ENCODE assay signal across 9 cellular contexts in the genomic region with DNA sequence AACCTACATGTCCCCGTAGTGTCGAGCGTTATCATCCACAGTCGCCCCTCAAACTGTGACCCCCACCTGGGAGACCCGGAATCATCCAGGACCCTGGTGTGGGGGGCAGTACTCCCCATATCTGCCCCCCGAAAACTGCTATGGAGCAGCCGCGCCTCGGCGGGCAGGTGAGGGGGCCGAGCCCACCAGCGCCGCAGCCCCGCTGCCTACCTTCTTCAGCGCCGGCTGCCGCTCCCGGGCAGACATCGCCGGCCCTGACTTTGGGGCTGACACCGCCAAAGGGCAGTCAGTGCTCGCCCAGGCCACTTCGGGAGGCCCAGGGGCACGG. TPM values are rescaled to one million over a fixed set of nuclear protein-coding genes. Genes with fewer than 3 reads are reported as not detected.
DNase-seq lines count a peak whose midpoint lies in the region; ATAC-seq, FAIRE-seq and TF ChIP-seq lines count a peak whose summit lies in the region.
"Had no signal": no experiment of that assay in that cellular context is flagged by ENCODE, and none has a peak within 500 bp of the region (broad histone marks: within the 10 kb centered on the region; RNA-seq: fewer than 3 reads in every experiment).

No MANE protein-coding gene starts in this region.

- peaks cover 2 to 11% of the 10 kb centered on the region in 2 donors for H3K4me1 ChIP-seq in gastrocnemius medialis

- peak overlapping the region in 2 of 3 donors; percentile 59 to 74 for H3K4me3 Mint-ChIP-seq in T-cell

- H3K27me3 ChIP-seq in gastrocnemius medialis, result peaks cover 0 to 5% (median 5%) of the 10 kb centered on the region in 3 donors

- peak overlapping the region; percentile 58 to 78 (median 66) for H3K27ac ChIP-seq in gastrocnemius medialis

- no peaks in the 10 kb centered on the region for H3K36me3 Mint-ChIP-seq in T-cell

- TF ChIP-seq CTCF in foreskin fibroblast (IDR thresholded peaks at IDR 0.05; ENCODE audit: low read depth, low read length) (no peak), gastrocnemius medialis (IDR thresholded peaks at IDR 0.05 in 4 of 5, conservative IDR thresholded peaks at IDR 0.05 in 1 of 5) (no peak), GM10248 (IDR thresholded peaks at IDR 0.05; ENCODE audit: control extremely low read depth, extremely low read depth, low read depth, missing control alignments) (no peak)

- CTCF ChIA-PET in T-cell (lab: Charles Lee), result no interaction called here
- CTCF ChIA-PET in GM10248 (lab: Yijun Ruan, JAX), result no interaction called here

- POLR2A ChIA-PET in T-cell (lab: Charles Lee) (no interaction called here), GM10248 (lab: Yijun Ruan, JAX) (no interaction called here)

- no peaks in the 10 kb centered on the region for H3K9me3 Mint-ChIP-seq in T-cell

- H3K4me1 Mint-ChIP-seq in T-cell, result peaks cover 14 to 17% (median 16%) of the 10 kb centered on the region in 3 donors

- TF ChIP-seq POLR2A in GM12892 (IDR thresholded peaks at IDR 0.05; ENCODE audit: low read depth, low read length) (no peak), gastrocnemius medialis (IDR thresholded peaks at IDR 0.05) (no peak)

- H3K36me3 ChIP-seq in gastrocnemius medialis, result no peaks in the 10 kb centered on the region

- DNase-seq in GM12892 (ENCODE audit: insufficient read length), result peak; percentile 2
- DNase-seq in T-cell, result peak in 1 of 34 experiments; percentile 1
- no peak for DNase-seq in foreskin fibroblast
- DNase-seq in gastrocnemius medialis, result no peak
- DNase-seq in GM10248 (ENCODE audit: extremely low spot score), result no peak
- no peak for DNase-seq in CD1c-positive myeloid dendritic cell (ENCODE audit: extremely low spot score)
- no peak for DNase-seq in NCI-H1105 treated with DMSO at 0.1 percent for 48 hours (lab: John Stamatoyannopoulos, UW)
- DNase-seq: NCI-H1694 had no signal

- no peak for FAIRE-seq in GM12892 (lab: Jason Lieb, UNC)

- no peaks in the 10 kb centered on the region for H3K9me3 ChIP-seq in gastrocnemius medialis

- ATAC-seq in T-cell (replicated peaks in 1 of 4) (no peak), gastrocnemius medialis (no peak), GM19328 (IDR thresholded peaks at IDR 0.05; ENCODE audit: unreplicated experiment) (no peak)

- in situ Hi-C loops in gastrocnemius medialis (cut with MboI; ENCODE audit: low sequenced_read_pairs in 4 of 4), result no loop called here

- peaks cover 51 to 58% of the 10 kb centered on the region in 2 donors for H3K27me3 Mint-ChIP-seq in T-cell

- peak overlapping the region; percentile 71 to 76 for H3K4me3 ChIP-seq in foreskin fibroblast (ENCODE audit: low read depth in 1 of 2, low read length in 2 of 2)
- H3K4me3 ChIP-seq in gastrocnemius medialis, result peak overlapping the region; percentile 64 to 71 (median 68)

- H3K27ac Mint-ChIP-seq in T-cell, result no peak overlapping the region

- intact Hi-C loops in gastrocnemius medialis (cut with DNase I; ENCODE audit: low total_unique reads), result loop anchor here (5.0 kb wide), 1 partner anchor 521 kb away; no protein-coding TSS in a partner anchor

RNA-seq across cellular contexts. Expression of gene ARHGAP20, which starts 0.8 kb away (rescaled TPM):
- polyA plus RNA-seq in GM12892 (2012; ENCODE audit: missing spikeins), result not detected
- total RNA-seq in T-cell, result under 1 TPM in 3 of 5 donors, not detected in 2; 0.03 to 0.09 (median 0.07) TPM
- total RNA-seq in gastrocnemius medialis, result 1 to 10 TPM in 2 of 4 donors, under 1 TPM in 2; 0.51 to 2.3 (median 1.1) TPM
